Comparison of ENCODE assay signal across 14 cellular contexts in genomic region chr10:82934429-82934828, GRCh38.
A peak's percentile ranks its signal among the peaks of the same experiment; 100 is the strongest.
DNase-seq lines count a peak whose midpoint lies in the region; TF ChIP-seq lines count a peak whose summit lies in the region.
"Had no signal": no experiment of that assay in that cellular context is flagged by ENCODE, and none has a peak within 500 bp of the region (broad histone marks: within the 10 kb centered on the region; RNA-seq: fewer than 3 reads in every experiment).

No MANE protein-coding gene starts in this region.

- H3K27me3 Mint-ChIP-seq in progenitor cell of endocrine pancreas = no peaks in the 10 kb centered on the region
- H3K27me3 Mint-ChIP-seq: naive B cell had no signal

- H3K4me3 ChIP-seq in NB4 (ENCODE audit: low read depth, low read length) (no peak overlapping the region), cardiac fibroblast (replicated peaks in 1 of 2; ENCODE audit: low read depth in 2 of 2, low read length in 2 of 2) (no peak overlapping the region)
- H3K4me3 ChIP-seq: HAP-1 had no signal

- no peaks in the 10 kb centered on the region for H3K9me3 Mint-ChIP-seq in progenitor cell of endocrine pancreas (ENCODE audit: low read depth)

- H3K36me3 Mint-ChIP-seq in progenitor cell of endocrine pancreas (ENCODE audit: insufficient read depth) = no peaks in the 10 kb centered on the region
- H3K36me3 Mint-ChIP-seq: naive B cell had no signal

- H3K27ac Mint-ChIP-seq in progenitor cell of endocrine pancreas = no peak overlapping the region

- DNase-seq in DMS 273 (lab: John Stamatoyannopoulos, UW; ENCODE audit: unreplicated experiment) (peak; percentile 9), DMS 273 treated with DMSO at 0.1 percent for 48 hours (lab: John Stamatoyannopoulos, UW) (no peak), NB4 (ENCODE audit: low read depth) (peak; percentile 24), cardiac fibroblast (ENCODE audit: low read depth in 2 of 2) (no peak), progenitor cell of endocrine pancreas (ENCODE audit: low spot score, unreplicated experiment) (no peak), T-helper 1 cell (no peak), COR-L47 (lab: John Stamatoyannopoulos, UW) (no peak), OCI-M2 (lab: John Stamatoyannopoulos, UW; ENCODE audit: unreplicated experiment) (no peak)
- DNase-seq: 8988T, anterior cingulate cortex, EL, naive B cell, NCI-H1092 treated with DMSO at 0.1 percent for 48 hours had no signal

- H3K4me3 Mint-ChIP-seq in progenitor cell of endocrine pancreas (ENCODE audit: low read depth) = no peak overlapping the region
- H3K4me3 Mint-ChIP-seq: naive B cell had no signal

- TF ChIP-seq POLR2A in NB4 (IDR thresholded peaks at IDR 0.05; ENCODE audit: extremely low read depth, insufficient read length) = no peak

- TF ChIP-seq CTCF in NB4 (IDR thresholded peaks at IDR 0.05; ENCODE audit: low read depth, low read length) (peak; percentile 30), cardiac fibroblast (IDR thresholded peaks at IDR 0.05; ENCODE audit: low read depth, low read length) (peak; percentile 5), progenitor cell of endocrine pancreas (IDR thresholded peaks at IDR 0.05; ENCODE audit: unreplicated experiment) (peak; percentile 18)

- H3K4me1 Mint-ChIP-seq in progenitor cell of endocrine pancreas (ENCODE audit: low read depth) = peaks cover 2% of the 10 kb centered on the region
- H3K4me1 Mint-ChIP-seq: naive B cell had no signal

Comparison
In these comparisons a context has a peak if more than half of its experiments do, and no peak if none do; other contexts are left out.
1. DNase-seq: peak in DMS 273 (single experiment) and NB4 (single experiment); none in DMS 273 treated with DMSO at 0.1 percent for 48 hours (single experiment), cardiac fibroblast (0 of 2), progenitor cell of endocrine pancreas (single experiment), T-helper 1 cell (0 of 5), COR-L47 (single experiment) and OCI-M2 (single experiment).
2. Peak in every context shown above with its lines, with median percentiles within 50 percentile points of each other: CTCF ChIP-seq.